In genomic region chr5:115424030-115424429, GRCh38 we compare ENCODE assay signal across 21 cellular contexts.
DNase-seq lines count a peak whose midpoint lies in the region; ATAC-seq, FAIRE-seq and TF ChIP-seq lines count a peak whose summit lies in the region.
"Had no signal": no experiment of that assay in that cellular context is flagged by ENCODE, and none has a peak within 500 bp of the region (broad histone marks: within the 10 kb centered on the region; RNA-seq: fewer than 3 reads in every experiment).

No MANE protein-coding gene starts in this region.

- H3K4me2 ChIP-seq in A549: peak overlapping the region; percentile 50; the same call in 1 of the 3 replicates
- H3K4me2 ChIP-seq in OCI-LY7 (ENCODE audit: low read length): no peak overlapping the region

- no TSS peak for BruUV-seq in OCI-LY7 (replicated peaks; lab: Mats Ljungman, UMichigan)

- no peaks in the 10 kb centered on the region for H3K27me3 ChIP-seq in left ventricle myocardium inferior (ENCODE audit: low read depth)
- H3K27me3 ChIP-seq: tibial nerve had no signal

- ATAC-seq in A549: no peak
- ATAC-seq in stimulated activated effector memory CD8-positive, alpha-beta T cell treated with anti-CD3 and anti-CD28 coated beads, Interleukin-12 subunit alpha, Interleukin-12 subunit beta, amount 100 ng/mL, for 72 hours: no peak
- ATAC-seq: activated CD8-positive, alpha-beta T cell treated with anti-CD3 and anti-CD28 coated beads, Interleukin-2, amount 10 ng/mL, durations not matched to agents 7 days and 5 days; activated T-cell treated with anti-CD3 and anti-CD28 coated beads, Interleukin-2, amount 50 U/mL, for 72 hours; natural killer cell had no signal

- CTCF ChIA-PET in A549 (lab: Yijun Ruan, JAX): no interaction called here
- CTCF ChIA-PET in OCI-LY7 (lab: Charles Lee; ENCODE audit: unreplicated experiment): no interaction called here

- no peak for DNase-seq in A549 (ENCODE audit: low read depth in 1 of 2, low spot score in 1 of 2)
- DNase-seq in SK-MEL-5 (ENCODE audit: low read depth, low spot score): peak; percentile 28
- DNase-seq in left ventricle myocardium inferior: no peak
- no peak for DNase-seq in retinal pigment epithelial cell (ENCODE audit: low read depth)
- no peak for DNase-seq in stimulated activated effector memory CD8-positive, alpha-beta T cell treated with anti-CD3 and anti-CD28 coated beads, Interleukin-12 subunit alpha, Interleukin-12 subunit beta, amount 100 ng/mL, for 72 hours (ENCODE audit: low spot score in 2 of 2)
- no peak for DNase-seq in C1 segment of cervical spinal cord (lab: John Stamatoyannopoulos, UW)
- DNase-seq in OCI-LY7 (ENCODE audit: low spot score): no peak
- no peak for DNase-seq in NCI-H526 (lab: John Stamatoyannopoulos, UW)
- DNase-seq: activated CD4-positive, CD25-positive, alpha-beta regulatory T cell; activated CD8-positive, alpha-beta T cell treated with anti-CD3 and anti-CD28 coated beads, Interleukin-2, amount 10 ng/mL, durations not matched to agents 7 days and 5 days; activated naive CD8-positive, alpha-beta T cell treated with anti-CD3 and anti-CD28 coated beads, Interleukin-2, amount 10 ng/mL, durations not matched to agents 7 days and 5 days; activated T-cell treated with anti-CD3 and anti-CD28 coated beads, Interleukin-2, amount 50 U/mL, for 72 hours; CD4-positive, CD25-positive, alpha-beta regulatory T cell; erythroblast; GOT3; natural killer cell; NCI-H187; OCI-M1 had no signal

- no peak overlapping the region for H2AFZ ChIP-seq in OCI-LY7 (ENCODE audit: low read length)
- H2AFZ ChIP-seq: parathyroid adenoma had no signal

- H3K79me2 ChIP-seq in OCI-LY7 (ENCODE audit: insufficient read depth, low read depth, low read length): no peaks in the 10 kb centered on the region
- H3K79me2 ChIP-seq: parathyroid adenoma had no signal

- no peak for TF ChIP-seq CTCF in A549 (IDR thresholded peaks at IDR 0.05)
- no peak for TF ChIP-seq CTCF in left ventricle myocardium inferior (IDR thresholded peaks at IDR 0.05; ENCODE audit: borderline replicate concordance)
- TF ChIP-seq CTCF in retinal pigment epithelial cell (conservative IDR thresholded peaks at IDR 0.05; ENCODE audit: low read depth, low read length): no peak
- no peak for TF ChIP-seq CTCF in OCI-LY7 (conservative IDR thresholded peaks at IDR 0.05; ENCODE audit: low read length)

- no peaks in the 10 kb centered on the region for H3K36me3 Mint-ChIP-seq in stimulated activated effector memory CD8-positive, alpha-beta T cell treated with anti-CD3 and anti-CD28 coated beads, Interleukin-12 subunit alpha, Interleukin-12 subunit beta, amount 100 ng/mL, for 72 hours
- H3K36me3 Mint-ChIP-seq: activated naive CD8-positive, alpha-beta T cell treated with anti-CD3 and anti-CD28 coated beads, Interleukin-2, amount 10 ng/mL, durations not matched to agents 7 days and 5 days; CD4-positive, CD25-positive, alpha-beta regulatory T cell; natural killer cell had no signal

- in situ Hi-C loops in SK-MEL-5 (cut with HindIII; ENCODE audit: low pct_unique_long_range_greater_than_20kb, low sequenced_read_pairs): no loop called here

- H3K4me3 Mint-ChIP-seq in stimulated activated effector memory CD8-positive, alpha-beta T cell treated with anti-CD3 and anti-CD28 coated beads, Interleukin-12 subunit alpha, Interleukin-12 subunit beta, amount 100 ng/mL, for 72 hours: no peak overlapping the region
- H3K4me3 Mint-ChIP-seq: activated CD8-positive, alpha-beta T cell treated with anti-CD3 and anti-CD28 coated beads, Interleukin-2, amount 10 ng/mL, durations not matched to agents 7 days and 5 days; activated naive CD8-positive, alpha-beta T cell treated with anti-CD3 and anti-CD28 coated beads, Interleukin-2, amount 10 ng/mL, durations not matched to agents 7 days and 5 days; activated T-cell treated with anti-CD3 and anti-CD28 coated beads, Interleukin-2, amount 50 U/mL, for 72 hours; CD4-positive, CD25-positive, alpha-beta regulatory T cell; natural killer cell had no signal

- no peaks in the 10 kb centered on the region for H3K9me2 ChIP-seq in OCI-LY7 (ENCODE audit: insufficient read depth, low read length)

- H3K4me1 ChIP-seq in A549: peaks cover 39% of the 10 kb centered on the region; the same call in 2 of the 3 replicates
- H3K4me1 ChIP-seq in left ventricle myocardium inferior: peaks cover 64% of the 10 kb centered on the region
- no peaks in the 10 kb centered on the region for H3K4me1 ChIP-seq in OCI-LY7 (ENCODE audit: insufficient read depth, low read length, poor library complexity, severe bottlenecking)
- H3K4me1 ChIP-seq: parathyroid adenoma had no signal

- TF ChIP-seq POLR2A in A549 (IDR thresholded peaks at IDR 0.05; ENCODE audit: low read length): no peak

- no peaks in the 10 kb centered on the region for H4K20me1 ChIP-seq in OCI-LY7 (ENCODE audit: insufficient read depth, low read length)

- POLR2A ChIA-PET in A549 (lab: Yijun Ruan, JAX) (no interaction called here), OCI-LY7 (lab: Charles Lee) (interaction anchor here (0.5 kb wide), 1 partner anchor 559 kb away, joined by 4 read pairs; no protein-coding TSS in a partner anchor)

- intact Hi-C loops in left ventricle myocardium inferior (cut with micrococcal nuclease): no loop called here
- intact Hi-C loops in OCI-LY7 (cut with micrococcal nuclease; ENCODE audit: unreplicated experiment): no loop called here

- H3K4me3 ChIP-seq in A549: no peak overlapping the region
- H3K4me3 ChIP-seq in left ventricle myocardium inferior: peak overlapping the region; percentile 43
- peak overlapping the region; percentile 5 for H3K4me3 ChIP-seq in retinal pigment epithelial cell (ENCODE audit: low read length)
- H3K4me3 ChIP-seq in OCI-LY7 (ENCODE audit: low read depth, low read length, poor library complexity, severe bottlenecking): no peak overlapping the region
- H3K4me3 ChIP-seq: SK-N-MC, tibial nerve had no signal

- no peaks in the 10 kb centered on the region for H3K9me3 ChIP-seq in A549
- no peaks in the 10 kb centered on the region for H3K9me3 ChIP-seq in left ventricle myocardium inferior (replicated peaks)
- no peaks in the 10 kb centered on the region for H3K9me3 ChIP-seq in OCI-LY7 (ENCODE audit: low read length)
- H3K9me3 ChIP-seq: tibial nerve had no signal

- FAIRE-seq in A549 (lab: Jason Lieb, UNC): no peak

- no peak for TF ChIP-seq EP300 in A549 (IDR thresholded peaks at IDR 0.05)

- H3K9me3 Mint-ChIP-seq in stimulated activated effector memory CD8-positive, alpha-beta T cell treated with anti-CD3 and anti-CD28 coated beads, Interleukin-12 subunit alpha, Interleukin-12 subunit beta, amount 100 ng/mL, for 72 hours: no peaks in the 10 kb centered on the region
- H3K9me3 Mint-ChIP-seq: activated naive CD8-positive, alpha-beta T cell treated with anti-CD3 and anti-CD28 coated beads, Interleukin-2, amount 10 ng/mL, durations not matched to agents 7 days and 5 days; activated T-cell treated with anti-CD3 and anti-CD28 coated beads, Interleukin-2, amount 50 U/mL, for 72 hours; natural killer cell had no signal

- H3K27ac ChIP-seq in A549: no peak overlapping the region; a peak in 2 of 6 replicates
- H3K27ac ChIP-seq in left ventricle myocardium inferior (replicated peaks): peak overlapping the region; percentile 94
- no peak overlapping the region for H3K27ac ChIP-seq in OCI-LY7 (ENCODE audit: low read depth, low read length, poor library complexity, severe bottlenecking)
- H3K27ac ChIP-seq: parathyroid adenoma, SK-N-MC had no signal

- WGBS in A549 (ENCODE audit: missing lambda C conversion rate): 86% methylated on average over 5 of the region's 5 CpGs

- H3K4me1 Mint-ChIP-seq in stimulated activated effector memory CD8-positive, alpha-beta T cell treated with anti-CD3 and anti-CD28 coated beads, Interleukin-12 subunit alpha, Interleukin-12 subunit beta, amount 100 ng/mL, for 72 hours: no peaks in the 10 kb centered on the region
- H3K4me1 Mint-ChIP-seq: activated naive CD8-positive, alpha-beta T cell treated with anti-CD3 and anti-CD28 coated beads, Interleukin-2, amount 10 ng/mL, durations not matched to agents 7 days and 5 days; CD4-positive, CD25-positive, alpha-beta regulatory T cell; natural killer cell had no signal

- no peaks in the 10 kb centered on the region for H3K36me3 ChIP-seq in left ventricle myocardium inferior
- no peaks in the 10 kb centered on the region for H3K36me3 ChIP-seq in OCI-LY7 (ENCODE audit: insufficient read depth, low read length)
- H3K36me3 ChIP-seq: tibial nerve had no signal

- no peak for TF ChIP-seq RAD21 in A549 (conservative IDR thresholded peaks at IDR 0.05 in 1 of 2, IDR thresholded peaks at IDR 0.05 in 1 of 2)

- no peak overlapping the region for H3K27ac Mint-ChIP-seq in stimulated activated effector memory CD8-positive, alpha-beta T cell treated with anti-CD3 and anti-CD28 coated beads, Interleukin-12 subunit alpha, Interleukin-12 subunit beta, amount 100 ng/mL, for 72 hours
- H3K27ac Mint-ChIP-seq: activated CD8-positive, alpha-beta T cell treated with anti-CD3 and anti-CD28 coated beads, Interleukin-2, amount 10 ng/mL, durations not matched to agents 7 days and 5 days; activated naive CD8-positive, alpha-beta T cell treated with anti-CD3 and anti-CD28 coated beads, Interleukin-2, amount 10 ng/mL, durations not matched to agents 7 days and 5 days; activated T-cell treated with anti-CD3 and anti-CD28 coated beads, Interleukin-2, amount 50 U/mL, for 72 hours; CD4-positive, CD25-positive, alpha-beta regulatory T cell; natural killer cell had no signal

TF ChIP-seq in A549, 52 proteins besides CTCF, POLR2A, EP300 and RAD21:
- TF ChIP-seq ATOH8 (CRISPR knock-in tag; IDR thresholded peaks at IDR 0.05; ENCODE audit: low read depth): no peak
- no peak for TF ChIP-seq BCL3 (IDR thresholded peaks at IDR 0.05)
- TF ChIP-seq EHF (CRISPR knock-in tag; IDR thresholded peaks at IDR 0.05): no peak
- TF ChIP-seq JUNB (IDR thresholded peaks at IDR 0.05): no peak
- TF ChIP-seq CHD2 (IDR thresholded peaks at IDR 0.05; ENCODE audit: low read length, partially characterized antibody): no peak
TF ChIP-seq in A549: peak in this region for 0.

Comparison
In these comparisons a context has a peak if more than half of its experiments do, and no peak if none do; other contexts are left out.
1. H3K4me3 ChIP-seq: peak in left ventricle myocardium inferior (single experiment) and retinal pigment epithelial cell (single experiment); none in A549 (single experiment) and OCI-LY7 (single experiment).